Comparison of ENCODE assay signal across 13 cellular contexts in the genomic region with DNA sequence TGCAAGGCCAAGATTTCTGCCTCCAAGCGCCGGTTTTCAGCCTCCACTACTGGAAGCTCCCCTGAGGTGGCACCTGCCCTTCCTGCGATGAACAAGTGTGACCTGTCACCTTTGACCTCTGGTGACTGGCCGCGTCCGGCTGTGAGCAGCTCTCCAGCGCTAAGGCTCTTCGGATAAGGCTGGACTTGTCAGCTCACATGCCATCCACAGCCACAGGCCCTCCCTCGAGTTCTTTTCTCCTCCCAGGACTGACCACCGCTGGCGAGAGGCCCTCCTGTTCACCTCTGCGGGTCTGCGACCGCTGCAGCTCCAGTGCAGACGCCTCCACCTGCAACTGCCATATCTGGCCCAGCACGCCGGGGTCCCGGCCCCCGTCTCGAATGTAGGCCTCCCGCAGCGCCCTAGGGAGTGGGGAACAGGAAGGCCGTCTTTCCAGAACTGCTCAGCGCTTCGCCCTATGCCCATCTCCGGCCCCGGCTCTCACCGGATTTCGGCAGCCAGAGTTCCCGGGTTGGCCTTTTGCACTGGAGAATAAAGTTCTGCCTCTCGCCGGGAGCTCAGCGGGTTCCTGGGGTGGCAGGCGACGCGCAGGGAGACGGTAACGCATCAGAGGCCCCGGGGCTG. TPM values are rescaled to one million over a fixed set of nuclear protein-coding genes. Genes with fewer than 3 reads are reported as not detected.
DNase-seq lines count a peak whose midpoint lies in the region; ATAC-seq and TF ChIP-seq lines count a peak whose summit lies in the region.
"Had no signal": no experiment of that assay in that cellular context is flagged by ENCODE, and none has a peak within 500 bp of the region (broad histone marks: within the 10 kb centered on the region; RNA-seq: fewer than 3 reads in every experiment).

No MANE protein-coding gene starts in this region.

- no peaks in the 10 kb centered on the region for H3K27me3 Mint-ChIP-seq in osteocyte (ENCODE audit: unreplicated experiment)

- ATAC-seq in activated naive CD4-positive, alpha-beta T cell treated with anti-CD3 and anti-CD28 coated beads, Interleukin-2, amount 50 U/mL, for 72 hours, result peak; percentile 2 to 10
- peak in 3 of 4 donors; percentile 2 to 31 (median 20) for ATAC-seq in heart left ventricle
- no peak for ATAC-seq in HG03442 (IDR thresholded peaks at IDR 0.05; ENCODE audit: unreplicated experiment)

- H3K27ac Mint-ChIP-seq in activated naive CD4-positive, alpha-beta T cell treated with anti-CD3 and anti-CD28 coated beads, Interleukin-2, amount 50 U/mL, for 72 hours, result peak overlapping the region in 1 of 2 donors; percentile 76
- H3K27ac Mint-ChIP-seq in osteocyte (ENCODE audit: unreplicated experiment), result peak overlapping the region; percentile 34

- H3K9me3 Mint-ChIP-seq in activated naive CD4-positive, alpha-beta T cell treated with anti-CD3 and anti-CD28 coated beads, Interleukin-2, amount 50 U/mL, for 72 hours, result no peaks in the 10 kb centered on the region
- H3K9me3 Mint-ChIP-seq in osteocyte (ENCODE audit: unreplicated experiment), result no peaks in the 10 kb centered on the region

- no peaks in the 10 kb centered on the region for H3K4me1 Mint-ChIP-seq in osteocyte (ENCODE audit: unreplicated experiment)

- no peaks in the 10 kb centered on the region for H3K9me2 ChIP-seq in MM.1S (replicated peaks; ENCODE audit: insufficient read depth, low read length)

- TF ChIP-seq CTCF in heart left ventricle (IDR thresholded peaks at IDR 0.05) (no peak), osteocyte (IDR thresholded peaks at IDR 0.05) (no peak), uterus (IDR thresholded peaks at IDR 0.05) (no peak), MM.1S (IDR thresholded peaks at IDR 0.05; ENCODE audit: low read length) (no peak)

- H3K27me3 ChIP-seq in heart left ventricle, result no peaks in the 10 kb centered on the region
- no peaks in the 10 kb centered on the region for H3K27me3 ChIP-seq in uterus
- H3K27me3 ChIP-seq in MM.1S (replicated peaks; ENCODE audit: insufficient read depth, low read length), result no peaks in the 10 kb centered on the region

- peaks cover 32% of the 10 kb centered on the region for H3F3A ChIP-seq in MM.1S (ENCODE audit: insufficient read depth, low read length)

- no peak overlapping the region for H3K4me2 ChIP-seq in MM.1S (ENCODE audit: low read depth, low read length)

- H3K9me3 ChIP-seq in heart left ventricle (no peaks in the 10 kb centered on the region), uterus (no peaks in the 10 kb centered on the region), MM.1S (replicated peaks; ENCODE audit: insufficient read depth, low read length) (no peaks in the 10 kb centered on the region)

- H3K79me2 ChIP-seq in MM.1S (ENCODE audit: low read length), result no peaks in the 10 kb centered on the region

- intact Hi-C loops in heart left ventricle (cut with DNase I) (no loop called here), uterus (cut with DNase I; ENCODE audit: low total_unique reads) (no loop called here)

- H3K9ac ChIP-seq in MM.1S (ENCODE audit: low read length), result no peak overlapping the region

- H3K36me3 Mint-ChIP-seq in activated naive CD4-positive, alpha-beta T cell treated with anti-CD3 and anti-CD28 coated beads, Interleukin-2, amount 50 U/mL, for 72 hours, result peaks cover under 1% of the 10 kb centered on the region in 2 donors
- peaks cover 24% of the 10 kb centered on the region for H3K36me3 Mint-ChIP-seq in osteocyte (ENCODE audit: unreplicated experiment)

- H4K20me1 ChIP-seq in MM.1S (ENCODE audit: insufficient read depth, low read length), result no peaks in the 10 kb centered on the region

- no peak overlapping the region for H3K4me3 Mint-ChIP-seq in osteocyte (ENCODE audit: unreplicated experiment)

- 55 to 68% (median 63%) methylated on average over 30 to 39 of the region's 39 CpGs for WGBS in heart left ventricle, 4 donors

- DNase-seq in activated naive CD4-positive, alpha-beta T cell treated with anti-CD3 and anti-CD28 coated beads, Interleukin-2, amount 50 U/mL, for 72 hours (ENCODE audit: low spot score in 2 of 2), result no peak
- no peak for DNase-seq in activated naive CD4-positive, alpha-beta T cell treated with Interleukin-2 at 50 U/mL for 16 hours
- DNase-seq in heart left ventricle (peak in 3 of 5 donors; percentile 19 to 66 (median 34)), osteocyte (ENCODE audit: extremely low spot score, unreplicated experiment) (no peak), uterus (no peak), GM19240 (ENCODE audit: insufficient read length, low spot score) (no peak), MM.1S (no peak)
- DNase-seq: activated naive CD4-positive, alpha-beta T cell; NCI-H446 treated with DMSO at 0.1 percent for 48 hours; stimulated activated CD4-positive, alpha-beta T cell treated with anti-CD3 and anti-CD28 coated beads, Interleukin-2, amount 100 ng/mL, for 48 hours; stimulated activated naive CD4-positive, alpha-beta T cell treated with Interleukin-2 at 50 U/mL for 16 hours; T-helper 2 cell had no signal

- no peak for TF ChIP-seq POLR2A in heart left ventricle (IDR thresholded peaks at IDR 0.05)
- no peak for TF ChIP-seq POLR2A in uterus (IDR thresholded peaks at IDR 0.05)

- H3K27ac ChIP-seq in heart left ventricle (peak overlapping the region in 8 of 12 donors; percentile 9 to 76 (median 56)), uterus (peak overlapping the region; percentile 47 to 65), MM.1S (ENCODE audit: low read length) (no peak overlapping the region)

- H3K36me3 ChIP-seq in heart left ventricle (peaks cover 0 to 79% (median 45%) of the 10 kb centered on the region in 9 donors), uterus (no peaks in the 10 kb centered on the region), MM.1S (replicated peaks; ENCODE audit: insufficient read depth, low read length) (peaks cover 4% of the 10 kb centered on the region; the same call in 1 of the 2 replicates)

- H3K4me3 ChIP-seq in heart left ventricle (peak overlapping the region in 10 of 12 donors; percentile 11 to 50 (median 38)), uterus (peak overlapping the region in 1 of 2 donors; percentile 35), MM.1S (ENCODE audit: low read length) (no peak overlapping the region)

- no peak overlapping the region for H2AFZ ChIP-seq in MM.1S (ENCODE audit: low read length)

- peaks cover 0 to 42% (median 16%) of the 10 kb centered on the region in 12 donors for H3K4me1 ChIP-seq in heart left ventricle
- no peaks in the 10 kb centered on the region for H3K4me1 ChIP-seq in uterus
- no peaks in the 10 kb centered on the region for H3K4me1 ChIP-seq in MM.1S (ENCODE audit: low read length)

RNA-seq across cellular contexts. Expression of a gene that starts 1.5 kb away (rescaled TPM):
- total RNA-seq in activated naive CD4-positive, alpha-beta T cell treated with anti-CD3 and anti-CD28 coated beads, Interleukin-2, amount 50 U/mL, for 72 hours, result 1 to 10 TPM; 2.6 to 3.6 TPM
- total RNA-seq in heart left ventricle, result 1 to 10 TPM in 3 of 9 donors, under 1 TPM in 6; 0.20 to 1.3 (median 0.93) TPM
- polyA plus RNA-seq in heart left ventricle, result 1 to 10 TPM in 1 of 2 donors, under 1 TPM in 1; 0.35 to 2.0 TPM
- total RNA-seq in osteocyte, result 2.2 and 2.4 TPM in 2 replicates
- 1 to 10 TPM in 3 of 4 donors, not detected in 1; 1.3 to 3.3 (median 3.2) TPM for total RNA-seq in uterus

RNA-seq across cellular contexts. Expression of a gene that starts 38.5 kb away (rescaled TPM):
- total RNA-seq in activated naive CD4-positive, alpha-beta T cell treated with anti-CD3 and anti-CD28 coated beads, Interleukin-2, amount 50 U/mL, for 72 hours, result 100 to 1,000 TPM; 178 to 319 TPM
- 10 to 100 TPM; 24.5 to 53.4 (median 31.4) TPM for total RNA-seq in heart left ventricle
- 10 to 100 TPM; 70.6 to 86.6 TPM for polyA plus RNA-seq in heart left ventricle
- total RNA-seq in osteocyte, result 71.2 and 72.5 TPM in 2 replicates
- total RNA-seq in uterus, result 100 to 1,000 TPM in 2 of 4 donors, 10 to 100 TPM in 2; 40.2 to 125 (median 81.0) TPM

Comparison
In these comparisons a context has a peak if more than half of its experiments do, and no peak if none do; other contexts are left out.
1. DNase-seq: peak in heart left ventricle (3 of 5); none in activated naive CD4-positive, alpha-beta T cell treated with anti-CD3 and anti-CD28 coated beads, Interleukin-2, amount 50 U/mL, for 72 hours (0 of 2), activated naive CD4-positive, alpha-beta T cell treated with Interleukin-2 at 50 U/mL for 16 hours (single experiment), osteocyte (single experiment), uterus (0 of 2), GM19240 (single experiment) and MM.1S (single experiment).